In genomic region chr1:12481928-12482327, GRCh38 we compare ENCODE assay signal across 25 cellular contexts.
DNase-seq lines count a peak whose midpoint lies in the region; ATAC-seq, FAIRE-seq and TF ChIP-seq lines count a peak whose summit lies in the region.
"Had no signal": no experiment of that assay in that cellular context is flagged by ENCODE, and none has a peak within 500 bp of the region (broad histone marks: within the 10 kb centered on the region; RNA-seq: fewer than 3 reads in every experiment).

No MANE protein-coding gene starts in this region.

- no peaks in the 10 kb centered on the region for H3K9me1 ChIP-seq in K562 (ENCODE audit: control insufficient read depth, insufficient read depth, low read length)

- no TSS peak for BruUV-seq in K562 (replicated peaks; lab: Mats Ljungman, UMichigan)

- H3K9me3 ChIP-seq in K562 (replicated peaks; ENCODE audit: control insufficient read depth, insufficient read depth, low read depth, low read length) (no peaks in the 10 kb centered on the region), upper lobe of left lung (no peaks in the 10 kb centered on the region)
- H3K9me3 ChIP-seq: pancreas, right lobe of liver, SJCRH30, testis had no signal

- FAIRE-seq in K562 (lab: Jason Lieb, UNC): no peak
- FAIRE-seq: D721Med, pancreas had no signal

- H3K27ac ChIP-seq in K562 (ENCODE audit: extremely low read depth, low read depth, low read length) (peak overlapping the region; percentile 58; the same call in 2 of the 3 replicates), upper lobe of left lung (peak overlapping the region in 3 of 4 donors; percentile 24 to 79 (median 60))
- H3K27ac ChIP-seq: 22Rv1, right lobe of liver, SJCRH30, testis had no signal

- H3K27me3 Mint-ChIP-seq in activated T-cell treated with anti-CD3 and anti-CD28 coated beads, Interleukin-2, amount 50 U/mL, for 24 hours: no peaks in the 10 kb centered on the region
- no peaks in the 10 kb centered on the region for H3K27me3 Mint-ChIP-seq in activated T-cell treated with anti-CD3 and anti-CD28 coated beads, Interleukin-2, amount 50 U/mL, for 4 hours (ENCODE audit: low read depth)
- no peaks in the 10 kb centered on the region for H3K27me3 Mint-ChIP-seq in nephron (ENCODE audit: low read depth)
- H3K27me3 Mint-ChIP-seq: activated CD4-positive, alpha-beta T cell treated with anti-CD3 and anti-CD28 coated beads, Interleukin-2, amount 10 ng/mL, durations not matched to agents 7 days and 5 days had no signal

- no peak overlapping the region for H3K4me2 ChIP-seq in K562 (ENCODE audit: insufficient read depth, low read length)

- no peaks in the 10 kb centered on the region for H3K9me3 Mint-ChIP-seq in activated T-cell treated with anti-CD3 and anti-CD28 coated beads, Interleukin-2, amount 50 U/mL, for 24 hours
- no peaks in the 10 kb centered on the region for H3K9me3 Mint-ChIP-seq in activated T-cell treated with anti-CD3 and anti-CD28 coated beads, Interleukin-2, amount 50 U/mL, for 4 hours
- H3K9me3 Mint-ChIP-seq in nephron: no peaks in the 10 kb centered on the region
- H3K9me3 Mint-ChIP-seq: activated CD4-positive, alpha-beta T cell treated with anti-CD3 and anti-CD28 coated beads, Interleukin-2, amount 10 ng/mL, durations not matched to agents 7 days and 5 days; T-helper 1 cell treated with Interleukin-12 subunit alpha and Interleukin-12 subunit beta and Interleukin-4 antibody, amounts not matched to agents 30 μg/mL and 1 μg/mL, for 36 hours had no signal

- H3K4me3 Mint-ChIP-seq in activated T-cell treated with anti-CD3 and anti-CD28 coated beads, Interleukin-2, amount 50 U/mL, for 24 hours: no peak overlapping the region
- H3K4me3 Mint-ChIP-seq in activated T-cell treated with anti-CD3 and anti-CD28 coated beads, Interleukin-2, amount 50 U/mL, for 4 hours: no peak overlapping the region
- H3K4me3 Mint-ChIP-seq in nephron: no peak overlapping the region
- H3K4me3 Mint-ChIP-seq: activated CD4-positive, alpha-beta T cell treated with anti-CD3 and anti-CD28 coated beads, Interleukin-2, amount 10 ng/mL, durations not matched to agents 7 days and 5 days; T-helper 1 cell treated with Interleukin-12 subunit alpha and Interleukin-12 subunit beta and Interleukin-4 antibody, amounts not matched to agents 30 μg/mL and 1 μg/mL, for 36 hours had no signal

- POLR2A ChIA-PET in K562 (lab: Yijun Ruan, JAX): interaction anchor here (0.6 to 5.7 kb wide), 4 partner anchors 13 to 119 kb away, joined by 3 to 38 read pairs (median 3); no protein-coding TSS in a partner anchor

- H3K9ac ChIP-seq in K562 (ENCODE audit: insufficient read depth in 1 of 2, low read depth in 2 of 2, low read length in 2 of 2): peak overlapping the region; percentile 7 to 79; a peak in 3 of 4 replicates

- H4K20me1 ChIP-seq in K562 (replicated peaks; ENCODE audit: control insufficient read depth, insufficient read depth, low read length): no peaks in the 10 kb centered on the region

- peaks cover 2% of the 10 kb centered on the region; the same call in 1 of the 3 replicates for H3K79me2 ChIP-seq in K562 (ENCODE audit: control insufficient read depth, insufficient read depth, low read length)

- H3K36me3 ChIP-seq in K562 (ENCODE audit: control insufficient read depth, insufficient read depth, low read length): peaks cover 60% of the 10 kb centered on the region
- peaks cover 0 to 5% (median 0%) of the 10 kb centered on the region in 4 donors for H3K36me3 ChIP-seq in upper lobe of left lung
- H3K36me3 ChIP-seq: pancreas, right lobe of liver had no signal

- TF ChIP-seq POLR2A in K562 (conservative IDR thresholded peaks at IDR 0.05) (no peak), upper lobe of left lung (IDR thresholded peaks at IDR 0.05) (no peak)

- H3K27ac Mint-ChIP-seq in activated T-cell treated with anti-CD3 and anti-CD28 coated beads, Interleukin-2, amount 50 U/mL, for 24 hours: peak overlapping the region; percentile 86
- peak overlapping the region; percentile 88 to 95 (median 94) for H3K27ac Mint-ChIP-seq in nephron

- intact Hi-C loops in K562 (cut with micrococcal nuclease): no loop called here

- 40% methylated on average over 6 of the region's 6 CpGs for WGBS in K562 (ENCODE audit: insufficient coverage, low coverage, missing lambda C conversion rate)
- WGBS in upper lobe of left lung, 2 donors: 90 to 92% methylated on average over 6 of the region's 6 CpGs

- DNase-seq in activated T-cell treated with anti-CD3 and anti-CD28 coated beads, Interleukin-2, amount 50 U/mL, for 24 hours: no peak
- no peak for DNase-seq in activated T-cell treated with anti-CD3 and anti-CD28 coated beads, Interleukin-2, amount 50 U/mL, for 4 hours
- peak in 1 of 4 experiments; percentile 66 for DNase-seq in K562 (ENCODE audit: extremely low read depth in 1 of 4, low spot score in 3 of 4)
- DNase-seq in upper lobe of left lung: no peak
- no peak for DNase-seq in NCI-H2196 (lab: John Stamatoyannopoulos, UW; ENCODE audit: unreplicated experiment)
- DNase-seq in NCI-H1436 (lab: John Stamatoyannopoulos, UW): no peak
- DNase-seq: activated CD4-positive, alpha-beta T cell treated with anti-CD3 and anti-CD28 coated beads, Interleukin-2, amount 10 ng/mL, durations not matched to agents 7 days and 5 days; activated CD8-positive, alpha-beta memory T cell treated with anti-CD3 and anti-CD28 coated beads, Interleukin-2, amount 50 U/mL, for 4 hours; activated gamma-delta T cell; amniotic stem cell; central memory CD4-positive, alpha-beta T cell; dorsolateral prefrontal cortex; kidney glomerular epithelial cell; mammary epithelial cell; NCI-H1694 treated with DMSO at 0.1 percent for 48 hours; NCI-H82; pancreas; right lobe of liver; SJCRH30; testis had no signal

- H3K4me1 Mint-ChIP-seq in activated T-cell treated with anti-CD3 and anti-CD28 coated beads, Interleukin-2, amount 50 U/mL, for 24 hours (ENCODE audit: low read depth): peaks cover 54% of the 10 kb centered on the region
- peaks cover 52% of the 10 kb centered on the region for H3K4me1 Mint-ChIP-seq in activated T-cell treated with anti-CD3 and anti-CD28 coated beads, Interleukin-2, amount 50 U/mL, for 4 hours (ENCODE audit: low read depth)
- H3K4me1 Mint-ChIP-seq in nephron: peaks cover 94% of the 10 kb centered on the region

- no peak overlapping the region for H2AFZ ChIP-seq in K562 (ENCODE audit: low read depth, low read length)

- TF ChIP-seq RAD21 in K562 (CRISPR knock-in tag; conservative IDR thresholded peaks at IDR 0.05 in 1 of 2, IDR thresholded peaks at IDR 0.05 in 1 of 2): no peak

- peaks cover 65% of the 10 kb centered on the region for H3K36me3 Mint-ChIP-seq in activated T-cell treated with anti-CD3 and anti-CD28 coated beads, Interleukin-2, amount 50 U/mL, for 24 hours (ENCODE audit: low read depth)
- peaks cover 21% of the 10 kb centered on the region for H3K36me3 Mint-ChIP-seq in activated T-cell treated with anti-CD3 and anti-CD28 coated beads, Interleukin-2, amount 50 U/mL, for 4 hours (ENCODE audit: insufficient read depth)
- peaks cover 13% of the 10 kb centered on the region for H3K36me3 Mint-ChIP-seq in nephron (ENCODE audit: low read depth)

- ATAC-seq in activated T-cell treated with anti-CD3 and anti-CD28 coated beads, Interleukin-2, amount 50 U/mL, for 4 hours: no peak
- 0 out of 3 replicates have a peak, but pooled peaks have one; percentile 1 for ATAC-seq in K562
- no peak for ATAC-seq in upper lobe of left lung (ENCODE audit: low FRiP score in 2 of 2)
- ATAC-seq in GM21576 (IDR thresholded peaks at IDR 0.05; ENCODE audit: unreplicated experiment): no peak
- ATAC-seq: pancreas, right lobe of liver had no signal

- CTCF ChIA-PET in K562 (lab: Yijun Ruan, JAX; ENCODE audit: low intra/inter-chr PET ratio): no interaction called here

- TF ChIP-seq EP300 in K562 (IDR thresholded peaks at IDR 0.05; ENCODE audit: low read length): no peak
- TF ChIP-seq EP300 in upper lobe of left lung (IDR thresholded peaks at IDR 0.05): no peak

- TF ChIP-seq CTCF in K562 (IDR thresholded peaks at IDR 0.05 in 2 of 3, conservative IDR thresholded peaks at IDR 0.05 in 1 of 3; ENCODE audit: insufficient read depth in 2 of 3, low read depth in 1 of 3, low read length in 3 of 3) (no peak), nephron (IDR thresholded peaks at IDR 0.05; ENCODE audit: unreplicated experiment in 3 of 3) (no peak), upper lobe of left lung (IDR thresholded peaks at IDR 0.05) (no peak)

- H3K4me3 ChIP-seq in K562: no peak overlapping the region
- no peak overlapping the region for H3K4me3 ChIP-seq in upper lobe of left lung
- H3K4me3 ChIP-seq: dorsolateral prefrontal cortex, pancreas, right lobe of liver, SJCRH30, testis had no signal

- peaks cover 44 to 54% of the 10 kb centered on the region in 2 experiments for H3K4me1 ChIP-seq in K562 (replicated peaks in 1 of 2; ENCODE audit: control insufficient read depth in 2 of 2, insufficient read depth in 2 of 2, low read length in 2 of 2)
- H3K4me1 ChIP-seq in upper lobe of left lung: peaks cover 67 to 73% (median 70%) of the 10 kb centered on the region in 4 donors

- H3K27me3 ChIP-seq in K562 (ENCODE audit: control insufficient read depth in 2 of 2, insufficient read depth in 2 of 2, low read length in 2 of 2): no peaks in the 10 kb centered on the region
- H3K27me3 ChIP-seq in upper lobe of left lung: no peaks in the 10 kb centered on the region
- H3K27me3 ChIP-seq: dorsolateral prefrontal cortex, pancreas, right lobe of liver, SJCRH30, testis had no signal

- in situ Hi-C loops in K562 (cut with MboI): no loop called here

TF ChIP-seq in K562, 482 proteins besides CTCF, POLR2A, EP300 and RAD21 (continues in another document):
- TF ChIP-seq DMBX1 (CRISPR knock-in tag; IDR thresholded peaks at IDR 0.05; ENCODE audit: borderline replicate concordance): no peak
- TF ChIP-seq, protein P1, sequence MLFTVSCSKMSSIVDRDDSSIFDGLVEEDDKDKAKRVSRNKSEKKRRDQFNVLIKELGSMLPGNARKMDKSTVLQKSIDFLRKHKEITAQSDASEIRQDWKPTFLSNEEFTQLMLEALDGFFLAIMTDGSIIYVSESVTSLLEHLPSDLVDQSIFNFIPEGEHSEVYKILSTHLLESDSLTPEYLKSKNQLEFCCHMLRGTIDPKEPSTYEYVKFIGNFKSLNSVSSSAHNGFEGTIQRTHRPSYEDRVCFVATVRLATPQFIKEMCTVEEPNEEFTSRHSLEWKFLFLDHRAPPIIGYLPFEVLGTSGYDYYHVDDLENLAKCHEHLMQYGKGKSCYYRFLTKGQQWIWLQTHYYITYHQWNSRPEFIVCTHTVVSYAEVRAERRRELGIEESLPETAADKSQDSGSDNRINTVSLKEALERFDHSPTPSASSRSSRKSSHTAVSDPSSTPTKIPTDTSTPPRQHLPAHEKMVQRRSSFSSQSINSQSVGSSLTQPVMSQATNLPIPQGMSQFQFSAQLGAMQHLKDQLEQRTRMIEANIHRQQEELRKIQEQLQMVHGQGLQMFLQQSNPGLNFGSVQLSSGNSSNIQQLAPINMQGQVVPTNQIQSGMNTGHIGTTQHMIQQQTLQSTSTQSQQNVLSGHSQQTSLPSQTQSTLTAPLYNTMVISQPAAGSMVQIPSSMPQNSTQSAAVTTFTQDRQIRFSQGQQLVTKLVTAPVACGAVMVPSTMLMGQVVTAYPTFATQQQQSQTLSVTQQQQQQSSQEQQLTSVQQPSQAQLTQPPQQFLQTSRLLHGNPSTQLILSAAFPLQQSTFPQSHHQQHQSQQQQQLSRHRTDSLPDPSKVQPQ (CRISPR knock-in tag; IDR thresholded peaks at IDR 0.05; ENCODE audit: borderline replicate concordance): no peak
- no peak for TF ChIP-seq TCFL5 (CRISPR knock-in tag; conservative IDR thresholded peaks at IDR 0.05)
